ENCODE assay signal across 8 cellular contexts in genomic region chr18:2971741-2972552, GRCh38. TPM values are rescaled to one million over a fixed set of nuclear protein-coding genes. Genes with fewer than 3 reads are reported as not detected.
DNase-seq lines count a peak whose midpoint lies in the region; ATAC-seq and TF ChIP-seq lines count a peak whose summit lies in the region.

No MANE protein-coding gene starts in this region.

- H3K9me3 ChIP-seq in spleen = no peaks in the 10 kb centered on the region

- H3K27ac ChIP-seq in spleen = peak overlapping the region; percentile 43 to 92 (median 89)

- intact Hi-C loops in spleen (cut with DNase I; ENCODE audit: low total_unique reads) = no loop called here

- H3K27me3 ChIP-seq in spleen (replicated peaks in 1 of 7) = no peaks in the 10 kb centered on the region

- 46 to 50% (median 48%) methylated on average over 18 of the region's 18 CpGs for WGBS in spleen, 5 donors

- ATAC-seq in GM19455 (IDR thresholded peaks at IDR 0.05; ENCODE audit: unreplicated experiment) (peak; percentile 73), HG03565 (IDR thresholded peaks at IDR 0.05; ENCODE audit: unreplicated experiment) (peak; percentile 81)

- peaks cover 0 to 6% (median 0%) of the 10 kb centered on the region in 6 donors for H3K36me3 ChIP-seq in spleen

- no peak for TF ChIP-seq CTCF in spleen (IDR thresholded peaks at IDR 0.05 in 8 of 11, conservative IDR thresholded peaks at IDR 0.05 in 3 of 11)

- peak in 1 of 3 donors; percentile 39 for TF ChIP-seq POLR2A in spleen (IDR thresholded peaks at IDR 0.05)

- peak overlapping the region in 5 of 8 donors; percentile 5 to 52 (median 14) for H3K4me3 ChIP-seq in spleen

- H3K4me1 ChIP-seq in spleen = peaks cover 37 to 99% (median 85%) of the 10 kb centered on the region in 6 donors

- peak; percentile 58 to 62 for DNase-seq in AML-193 (lab: John Stamatoyannopoulos, UW)
- DNase-seq in activated T-cell treated with anti-CD3 and anti-CD28 coated beads for 48 hours (ENCODE audit: low read depth) = peak; percentile 60
- peak; percentile 44 for DNase-seq in foreskin melanocyte
- DNase-seq in spleen = peak; percentile 93
- DNase-seq in NCI-H524 treated with DMSO at 0.1 percent for 48 hours (lab: John Stamatoyannopoulos, UW) = no peak
- DNase-seq in NCI-H1417 (lab: John Stamatoyannopoulos, UW) = no peak

RNA-seq across cellular contexts. Expression of gene LPIN2, which starts 41.0 kb away (rescaled TPM):
- total RNA-seq in spleen = 10 to 100 TPM; 44.8 to 79.7 (median 61.5) TPM
- polyA plus RNA-seq in spleen = 1 to 10 TPM; 4.0 to 9.6 (median 5.8) TPM

Comparison
In these comparisons a context has a peak if more than half of its experiments do, and no peak if none do; other contexts are left out.
1. DNase-seq: peak in AML-193 (2 of 2), activated T-cell treated with anti-CD3 and anti-CD28 coated beads for 48 hours (single experiment), foreskin melanocyte (single experiment) and spleen (single experiment); none in NCI-H524 treated with DMSO at 0.1 percent for 48 hours (single experiment) and NCI-H1417 (0 of 3).